ENCODE assay signal across 9 cellular contexts in the genomic region with DNA sequence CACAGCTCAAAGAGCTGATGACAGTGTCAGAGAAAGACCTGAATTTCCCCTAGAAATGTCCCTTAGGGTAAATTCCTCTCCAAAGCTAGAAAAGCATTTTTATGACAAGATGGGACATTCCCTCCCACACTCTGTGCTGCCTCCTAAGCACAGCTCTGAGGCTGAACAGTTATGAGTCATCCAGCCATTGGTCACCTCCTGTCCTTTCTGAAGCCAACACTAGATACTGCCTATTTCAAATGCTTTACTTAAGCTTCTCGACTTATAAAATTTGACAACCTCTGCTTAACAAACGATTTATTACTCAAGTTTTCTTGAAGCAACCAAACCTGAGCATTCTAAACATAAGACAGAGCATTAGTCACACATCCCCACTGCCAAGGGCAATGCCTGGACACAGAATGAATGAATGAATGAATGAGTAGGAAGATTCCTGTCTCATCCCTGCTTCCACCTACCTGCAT. TPM values are rescaled to one million over a fixed set of nuclear protein-coding genes. Genes with fewer than 3 reads are reported as not detected.
A peak's percentile ranks its signal among the peaks of the same experiment; 100 is the strongest.
DNase-seq lines count a peak whose midpoint lies in the region; ATAC-seq, FAIRE-seq and TF ChIP-seq lines count a peak whose summit lies in the region.
"Had no signal": no experiment of that assay in that cellular context is flagged by ENCODE, and none has a peak within 500 bp of the region (broad histone marks: within the 10 kb centered on the region; RNA-seq: fewer than 3 reads in every experiment).

No MANE protein-coding gene starts in this region.

- H3K9ac ChIP-seq in K562 (ENCODE audit: insufficient read depth in 1 of 2, low read depth in 2 of 2, low read length in 2 of 2): no peak overlapping the region

- intact Hi-C loops in K562 (cut with micrococcal nuclease): no loop called here

- peaks cover 38% of the 10 kb centered on the region for H3K27me3 Mint-ChIP-seq in stimulated activated memory B cell treated with anti-CD40 and anti-IgM and Interleukin-4, amounts not matched to agents 10 μg/mL and 1 μg/mL and 100 μg/mL, for 72 hours

- no peaks in the 10 kb centered on the region for H3K36me3 Mint-ChIP-seq in stimulated activated memory B cell treated with anti-CD40 and anti-IgM and Interleukin-4, amounts not matched to agents 10 μg/mL and 1 μg/mL and 100 μg/mL, for 72 hours

- TF ChIP-seq EP300 in K562 (IDR thresholded peaks at IDR 0.05; ENCODE audit: low read length): no peak

- H3K4me3 ChIP-seq in K562: no peak overlapping the region

- peaks cover 13 to 19% of the 10 kb centered on the region in 2 experiments for H3K27me3 ChIP-seq in K562 (ENCODE audit: control insufficient read depth in 2 of 2, insufficient read depth in 2 of 2, low read length in 2 of 2)

- no TSS peak for BruUV-seq in K562 (replicated peaks; lab: Mats Ljungman, UMichigan)

- H2AFZ ChIP-seq in K562 (ENCODE audit: low read depth, low read length): no peak overlapping the region

- no peaks in the 10 kb centered on the region for H4K20me1 ChIP-seq in K562 (replicated peaks; ENCODE audit: control insufficient read depth, insufficient read depth, low read length)

- H3K4me1 ChIP-seq in K562 (replicated peaks in 1 of 2; ENCODE audit: control insufficient read depth in 2 of 2, insufficient read depth in 2 of 2, low read length in 2 of 2): no peaks in the 10 kb centered on the region

- no peak overlapping the region for H3K4me3 Mint-ChIP-seq in stimulated activated memory B cell treated with anti-CD40 and anti-IgM and Interleukin-4, amounts not matched to agents 10 μg/mL and 1 μg/mL and 100 μg/mL, for 72 hours

- no peak overlapping the region for H3K27ac Mint-ChIP-seq in stimulated activated memory B cell treated with anti-CD40 and anti-IgM and Interleukin-4, amounts not matched to agents 10 μg/mL and 1 μg/mL and 100 μg/mL, for 72 hours

- in situ Hi-C loops in K562 (cut with MboI): no loop called here

- 0 out of 4 replicates have a peak, but pooled peaks of 1 of the 2 experiments have one; percentile 3 for TF ChIP-seq RAD21 in K562 (CRISPR knock-in tag; conservative IDR thresholded peaks at IDR 0.05 in 1 of 2, IDR thresholded peaks at IDR 0.05 in 1 of 2)

- FAIRE-seq in K562 (lab: Jason Lieb, UNC): no peak
- FAIRE-seq: G401.6 had no signal

- H3K79me2 ChIP-seq in K562 (ENCODE audit: control insufficient read depth, insufficient read depth, low read length): no peaks in the 10 kb centered on the region

- H3K27ac ChIP-seq in K562 (ENCODE audit: extremely low read depth, low read depth, low read length): no peak overlapping the region

- H3K36me3 ChIP-seq in K562 (ENCODE audit: control insufficient read depth, insufficient read depth, low read length): no peaks in the 10 kb centered on the region

- H3K4me2 ChIP-seq in K562 (ENCODE audit: insufficient read depth, low read length): no peak overlapping the region

- DNase-seq in AG20443 (ENCODE audit: low spot score) (peak; percentile 21), K562 (ENCODE audit: extremely low read depth in 1 of 4, low spot score in 3 of 4) (peak in 1 of 4 experiments; percentile 51), NCI-H2196 (lab: John Stamatoyannopoulos, UW; ENCODE audit: unreplicated experiment) (no peak), GM19240 (ENCODE audit: insufficient read length, low spot score) (no peak)
- DNase-seq in stimulated activated CD4-positive, alpha-beta T cell treated with anti-CD3 and anti-CD28 coated beads, Interleukin-12 subunit alpha, Interleukin-12 subunit beta, amount 100 ng/mL, for 4 hours: no peak

- H3K9me1 ChIP-seq in K562 (ENCODE audit: control insufficient read depth, insufficient read depth, low read length): no peaks in the 10 kb centered on the region

- WGBS in K562 (ENCODE audit: insufficient coverage, low coverage, missing lambda C conversion rate): 0% methylated on average over 2 of the region's 2 CpGs

- POLR2A ChIA-PET in K562 (lab: Yijun Ruan, JAX): interaction anchor here (1.2 kb wide), 1 partner anchor 10 kb away, joined by 4 read pairs; no protein-coding TSS in a partner anchor

- no peaks in the 10 kb centered on the region for H3K9me3 ChIP-seq in K562 (replicated peaks; ENCODE audit: control insufficient read depth, insufficient read depth, low read depth, low read length)

- no peaks in the 10 kb centered on the region for H3K9me3 Mint-ChIP-seq in stimulated activated memory B cell treated with anti-CD40 and anti-IgM and Interleukin-4, amounts not matched to agents 10 μg/mL and 1 μg/mL and 100 μg/mL, for 72 hours

- H3K4me1 Mint-ChIP-seq in stimulated activated memory B cell treated with anti-CD40 and anti-IgM and Interleukin-4, amounts not matched to agents 10 μg/mL and 1 μg/mL and 100 μg/mL, for 72 hours: peaks cover 22% of the 10 kb centered on the region

- no peak for TF ChIP-seq POLR2A in K562 (conservative IDR thresholded peaks at IDR 0.05)

- no peak for TF ChIP-seq CTCF in K562 (IDR thresholded peaks at IDR 0.05 in 2 of 3, conservative IDR thresholded peaks at IDR 0.05 in 1 of 3; ENCODE audit: insufficient read depth in 2 of 3, low read depth in 1 of 3, low read length in 3 of 3)

- CTCF ChIA-PET in K562 (lab: Yijun Ruan, JAX; ENCODE audit: low intra/inter-chr PET ratio): no interaction called here

- peak; percentile 51 for ATAC-seq in GM19452 (IDR thresholded peaks at IDR 0.05; ENCODE audit: unreplicated experiment)
- peak; percentile 76 for ATAC-seq in HG03196 (IDR thresholded peaks at IDR 0.05; ENCODE audit: unreplicated experiment)
- ATAC-seq in K562: peak; percentile 63
- ATAC-seq in stimulated activated memory B cell treated with anti-CD40 and anti-IgM and Interleukin-4, amounts not matched to agents 10 μg/mL and 1 μg/mL and 100 μg/mL, for 72 hours: peak; percentile 78

TF ChIP-seq in K562, 482 proteins besides CTCF, POLR2A, EP300 and RAD21 (continues in another document):
- TF ChIP-seq ELF2 (CRISPR knock-in tag; IDR thresholded peaks at IDR 0.05) (no peak), ZNF445 (CRISPR knock-in tag; IDR thresholded peaks at IDR 0.05; ENCODE audit: low read depth) (no peak), CC2D1A (IDR thresholded peaks at IDR 0.05) (no peak)
- TF ChIP-seq, protein P1, sequence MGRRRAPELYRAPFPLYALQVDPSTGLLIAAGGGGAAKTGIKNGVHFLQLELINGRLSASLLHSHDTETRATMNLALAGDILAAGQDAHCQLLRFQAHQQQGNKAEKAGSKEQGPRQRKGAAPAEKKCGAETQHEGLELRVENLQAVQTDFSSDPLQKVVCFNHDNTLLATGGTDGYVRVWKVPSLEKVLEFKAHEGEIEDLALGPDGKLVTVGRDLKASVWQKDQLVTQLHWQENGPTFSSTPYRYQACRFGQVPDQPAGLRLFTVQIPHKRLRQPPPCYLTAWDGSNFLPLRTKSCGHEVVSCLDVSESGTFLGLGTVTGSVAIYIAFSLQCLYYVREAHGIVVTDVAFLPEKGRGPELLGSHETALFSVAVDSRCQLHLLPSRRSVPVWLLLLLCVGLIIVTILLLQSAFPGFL (CRISPR knock-in tag; IDR thresholded peaks at IDR 0.05): no peak

RNA-seq across cellular contexts. Expression of a gene that starts 35.4 kb away (rescaled TPM):
- not detected in 2 replicates for total RNA-seq in K562 (2011; cell fraction: chromatin; rRNA removed; ENCODE audit: low replicate concordance)
- 0.13 TPM in 1 of 2 replicates, not detected in the other for total RNA-seq in K562 (2011; cell fraction: nucleolus; rRNA removed)
- 0.22 TPM in 1 of 2 replicates, not detected in the other for total RNA-seq in K562 (2011; cell fraction: nucleoplasm; rRNA removed)
- total RNA-seq in K562 (2014; rRNA removed): 0.05 and 0.08 TPM in 2 replicates
- total RNA-seq in K562 (2014; rRNA removed; fragmentation: Illumina TruSeq; extraction: Trizol): 0.11 and 0.16 TPM in 2 replicates
- total RNA-seq in K562 (2015; rRNA removed; fragmentation: Illumina TruSeq; extraction: Trizol): 0.04 and 0.07 TPM in 2 replicates
- total RNA-seq in K562 (2021): 0.18 and 0.27 TPM in 2 replicates
- polyA plus RNA-seq in K562 (2011; rRNA removed): 0.18 and 0.47 TPM in 2 replicates
- polyA plus RNA-seq in K562 (2011; cell fraction: cytosol; rRNA removed): 0.18 TPM in 1 of 2 replicates, not detected in the other
- 0.07 and 0.76 TPM in 2 replicates for polyA plus RNA-seq in K562 (2011; cell fraction: nucleus; rRNA removed)
- polyA plus RNA-seq in K562 (2012): 0.17 and 0.68 TPM in 2 replicates
- 0.07 and 0.18 TPM in 2 replicates for polyA plus RNA-seq in K562 (2014; fragmentation: Illumina TruSeq; extraction: Trizol)
- polyA plus RNA-seq in K562 (2014; fragmentation: Nextera tagmentation; extraction: Ambion mirVana): under 1 TPM; 0.03 to 0.04 TPM
- polyA plus RNA-seq in K562 (2014; rRNA removed): 0.08 and 0.09 TPM in 2 replicates
- 0.21 and 0.69 TPM in 2 replicates for polyA minus RNA-seq in K562 (2011; rRNA and poly(A)+ RNA removed)
- not detected in 2 replicates for polyA minus RNA-seq in K562 (2011; cell fraction: cytosol; rRNA and poly(A)+ RNA removed)
- polyA minus RNA-seq in K562 (2011; cell fraction: nucleus; rRNA and poly(A)+ RNA removed): 0.22 TPM in 1 of 2 replicates, not detected in the other

RNA-seq across cellular contexts. Expression of a gene that starts 57.3 kb away (rescaled TPM):
- total RNA-seq in K562 (2011; cell fraction: chromatin; rRNA removed; ENCODE audit: low replicate concordance): not detected in 2 replicates
- total RNA-seq in K562 (2011; cell fraction: nucleolus; rRNA removed): not detected in 2 replicates
- not detected in 2 replicates for total RNA-seq in K562 (2011; cell fraction: nucleoplasm; rRNA removed)
- not detected in 2 replicates for total RNA-seq in K562 (2014; rRNA removed)
- not detected in 2 replicates for total RNA-seq in K562 (2014; rRNA removed; fragmentation: Illumina TruSeq; extraction: Trizol)
- total RNA-seq in K562 (2015; rRNA removed; fragmentation: Illumina TruSeq; extraction: Trizol): not detected in 2 replicates
- total RNA-seq in K562 (2021): 0.53 and 0.92 TPM in 2 replicates
- not detected in 2 replicates for polyA plus RNA-seq in K562 (2011; rRNA removed)
- polyA plus RNA-seq in K562 (2011; cell fraction: cytosol; rRNA removed): not detected in 2 replicates
- polyA plus RNA-seq in K562 (2011; cell fraction: nucleus; rRNA removed): not detected in 2 replicates
- not detected in 2 replicates for polyA plus RNA-seq in K562 (2012)
- polyA plus RNA-seq in K562 (2014; fragmentation: Illumina TruSeq; extraction: Trizol): not detected in 2 replicates
- not detected for polyA plus RNA-seq in K562 (2014; fragmentation: Nextera tagmentation; extraction: Ambion mirVana)
- polyA plus RNA-seq in K562 (2014; rRNA removed): 0.17 TPM in 1 of 2 replicates, not detected in the other
- not detected in 2 replicates for polyA minus RNA-seq in K562 (2011; rRNA and poly(A)+ RNA removed)
- polyA minus RNA-seq in K562 (2011; cell fraction: cytosol; rRNA and poly(A)+ RNA removed): not detected in 2 replicates
- polyA minus RNA-seq in K562 (2011; cell fraction: nucleus; rRNA and poly(A)+ RNA removed): not detected in 2 replicates
